In the genomic region with DNA sequence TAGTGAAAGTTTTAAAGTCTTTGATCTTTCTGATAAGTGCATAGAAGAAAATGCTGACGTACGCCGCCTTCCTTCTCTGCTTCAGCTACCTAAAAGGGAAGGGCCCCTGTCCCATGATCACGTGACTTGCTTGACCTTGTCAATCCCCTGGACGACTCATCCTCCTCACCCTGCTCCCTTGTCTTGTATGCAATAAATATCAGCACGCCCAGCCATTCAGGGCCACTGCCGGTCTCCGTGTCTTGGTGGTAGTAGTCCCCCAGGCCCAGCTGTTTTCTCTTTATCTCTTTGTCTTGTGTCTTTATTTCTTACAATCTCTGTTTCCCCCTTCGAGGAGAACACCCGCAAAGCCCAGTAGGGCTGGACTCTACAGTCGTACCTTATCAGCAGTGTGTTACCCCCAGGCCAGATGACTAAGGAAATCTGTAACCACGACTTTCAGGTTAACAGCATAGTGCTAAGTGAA, we compare ENCODE assay signal across 13 cellular contexts. TPM values are rescaled to one million over a fixed set of nuclear protein-coding genes. Genes with fewer than 3 reads are reported as not detected.
DNase-seq lines count a peak whose midpoint lies in the region; ATAC-seq and TF ChIP-seq lines count a peak whose summit lies in the region.
"Had no signal": no experiment of that assay in that cellular context is flagged by ENCODE, and none has a peak within 500 bp of the region (broad histone marks: within the 10 kb centered on the region; RNA-seq: fewer than 3 reads in every experiment).

No MANE protein-coding gene starts in this region.

- TF ChIP-seq POLR2A in esophagus squamous epithelium (IDR thresholded peaks at IDR 0.05), result no peak

- no peak for TF ChIP-seq CTCF in esophagus squamous epithelium (IDR thresholded peaks at IDR 0.05)

- ATAC-seq in stimulated activated effector memory CD8-positive, alpha-beta T cell treated with anti-CD3 and anti-CD28 coated beads, Interleukin-12 subunit alpha, Interleukin-12 subunit beta, amount 100 ng/mL, for 72 hours, result peak; percentile 90
- ATAC-seq in GM21786 (IDR thresholded peaks at IDR 0.05; ENCODE audit: unreplicated experiment), result no peak
- ATAC-seq: Right ventricle myocardium inferior, upper lobe of right lung had no signal

- H3K9me3 ChIP-seq in esophagus squamous epithelium (no peaks in the 10 kb centered on the region), SJCRH30 (replicated peaks) (no peaks in the 10 kb centered on the region)
- H3K9me3 ChIP-seq: upper lobe of right lung had no signal

- no peak overlapping the region for H3K4me3 ChIP-seq in esophagus squamous epithelium
- H3K4me3 ChIP-seq in SJCRH30, result no peak overlapping the region
- H3K4me3 ChIP-seq: upper lobe of right lung had no signal

- peaks cover 81% of the 10 kb centered on the region for H3K36me3 Mint-ChIP-seq in activated CD4-positive, alpha-beta T cell treated with anti-CD3 and anti-CD28 coated beads, Interleukin-2, amount 10 ng/mL, durations not matched to agents 24 days and 14 days (ENCODE audit: low read depth)
- H3K36me3 Mint-ChIP-seq in stimulated activated effector memory CD8-positive, alpha-beta T cell treated with anti-CD3 and anti-CD28 coated beads, Interleukin-12 subunit alpha, Interleukin-12 subunit beta, amount 100 ng/mL, for 72 hours, result peaks cover 100% of the 10 kb centered on the region

- peaks cover 8 to 72% (median 26%) of the 10 kb centered on the region in 3 donors for H3K36me3 ChIP-seq in esophagus squamous epithelium
- peaks cover 72% of the 10 kb centered on the region for H3K36me3 ChIP-seq in SJCRH30

- H3K4me1 Mint-ChIP-seq in activated CD4-positive, alpha-beta T cell treated with anti-CD3 and anti-CD28 coated beads, Interleukin-2, amount 10 ng/mL, durations not matched to agents 24 days and 14 days, result peaks cover 74% of the 10 kb centered on the region
- H3K4me1 Mint-ChIP-seq in stimulated activated effector memory CD8-positive, alpha-beta T cell treated with anti-CD3 and anti-CD28 coated beads, Interleukin-12 subunit alpha, Interleukin-12 subunit beta, amount 100 ng/mL, for 72 hours, result peaks cover 62% of the 10 kb centered on the region

- H3K27ac Mint-ChIP-seq in activated CD4-positive, alpha-beta T cell treated with anti-CD3 and anti-CD28 coated beads, Interleukin-2, amount 10 ng/mL, durations not matched to agents 24 days and 14 days, result peak overlapping the region; percentile 92
- H3K27ac Mint-ChIP-seq in stimulated activated effector memory CD8-positive, alpha-beta T cell treated with anti-CD3 and anti-CD28 coated beads, Interleukin-12 subunit alpha, Interleukin-12 subunit beta, amount 100 ng/mL, for 72 hours, result peak overlapping the region; percentile 65

- no peaks in the 10 kb centered on the region for H3K9me3 Mint-ChIP-seq in activated CD4-positive, alpha-beta T cell treated with anti-CD3 and anti-CD28 coated beads, Interleukin-2, amount 10 ng/mL, durations not matched to agents 24 days and 14 days
- H3K9me3 Mint-ChIP-seq in stimulated activated effector memory CD8-positive, alpha-beta T cell treated with anti-CD3 and anti-CD28 coated beads, Interleukin-12 subunit alpha, Interleukin-12 subunit beta, amount 100 ng/mL, for 72 hours, result no peaks in the 10 kb centered on the region

- WGBS in esophagus squamous epithelium, 2 donors, result 68 to 69% methylated on average over 12 of the region's 12 CpGs

- H3K4me1 ChIP-seq in esophagus squamous epithelium (peaks cover 7 to 48% (median 20%) of the 10 kb centered on the region in 3 donors), SJCRH30 (peaks cover 7% of the 10 kb centered on the region; the same call in 1 of the 2 replicates)

- peak overlapping the region; percentile 80 for H3K4me3 Mint-ChIP-seq in activated CD4-positive, alpha-beta T cell treated with anti-CD3 and anti-CD28 coated beads, Interleukin-2, amount 10 ng/mL, durations not matched to agents 24 days and 14 days
- H3K4me3 Mint-ChIP-seq in stimulated activated effector memory CD8-positive, alpha-beta T cell treated with anti-CD3 and anti-CD28 coated beads, Interleukin-12 subunit alpha, Interleukin-12 subunit beta, amount 100 ng/mL, for 72 hours, result peak overlapping the region; percentile 50

- peak; percentile 52 for DNase-seq in activated CD4-positive, alpha-beta T cell treated with anti-CD3 and anti-CD28 coated beads for 48 hours
- DNase-seq in activated CD4-positive, alpha-beta T cell treated with anti-CD3 and anti-CD28 coated beads for 1 hour, result no peak
- peak; percentile 67 for DNase-seq in activated CD4-positive, alpha-beta T cell treated with anti-CD3 and anti-CD28 coated beads, Interleukin-2, amount 10 ng/mL, durations not matched to agents 24 days and 14 days
- peak; percentile 23 for DNase-seq in central memory CD4-positive, alpha-beta T cell
- peak in 1 of 2 donors; percentile 49 for DNase-seq in stimulated activated effector memory CD8-positive, alpha-beta T cell treated with anti-CD3 and anti-CD28 coated beads, Interleukin-12 subunit alpha, Interleukin-12 subunit beta, amount 100 ng/mL, for 72 hours (ENCODE audit: low spot score in 2 of 2)
- DNase-seq in esophagus squamous epithelium (lab: John Stamatoyannopoulos, UW), result no peak
- DNase-seq in SJCRH30, result no peak
- DNase-seq: caudate nucleus, DMS53, NCI-H2081 treated with DMSO at 0.1 percent for 48 hours, upper lobe of right lung had no signal

- H3K27me3 ChIP-seq in esophagus squamous epithelium (no peaks in the 10 kb centered on the region), SJCRH30 (no peaks in the 10 kb centered on the region)
- H3K27me3 ChIP-seq: upper lobe of right lung had no signal

- no peak overlapping the region for H3K27ac ChIP-seq in esophagus squamous epithelium
- H3K27ac ChIP-seq in SJCRH30, result no peak overlapping the region
- H3K27ac ChIP-seq: upper lobe of right lung had no signal

- H3K27me3 Mint-ChIP-seq in activated CD4-positive, alpha-beta T cell treated with anti-CD3 and anti-CD28 coated beads, Interleukin-2, amount 10 ng/mL, durations not matched to agents 24 days and 14 days, result no peaks in the 10 kb centered on the region

- intact Hi-C loops in activated CD4-positive, alpha-beta T cell treated with anti-CD3 and anti-CD28 coated beads, Interleukin-2, amount 10 ng/mL, durations not matched to agents 24 days and 14 days (cut with micrococcal nuclease), result no loop called here
- intact Hi-C loops in esophagus squamous epithelium (cut with DNase I), result no loop called here

RNA-seq across cellular contexts. Expression of a gene that starts 6.3 kb away (rescaled TPM):
- 167 and 168 TPM in 2 replicates for total RNA-seq in activated CD4-positive, alpha-beta T cell treated with anti-CD3 and anti-CD28 coated beads, Interleukin-2, amount 10 ng/mL, durations not matched to agents 24 days and 14 days
- 10 to 100 TPM; 53.7 to 96.4 (median 59.9) TPM for total RNA-seq in esophagus squamous epithelium
- total RNA-seq in SJCRH30 (2014; rRNA removed; shearing (Covaris generic)), result 52.2 and 58.6 TPM in 2 replicates

Comparison
In these comparisons a context has a peak if more than half of its experiments do, and no peak if none do; other contexts are left out.
1. DNase-seq: peak in activated CD4-positive, alpha-beta T cell treated with anti-CD3 and anti-CD28 coated beads for 48 hours (single experiment), activated CD4-positive, alpha-beta T cell treated with anti-CD3 and anti-CD28 coated beads, Interleukin-2, amount 10 ng/mL, durations not matched to agents 24 days and 14 days (single experiment) and central memory CD4-positive, alpha-beta T cell (single experiment); none in activated CD4-positive, alpha-beta T cell treated with anti-CD3 and anti-CD28 coated beads for 1 hour (single experiment), esophagus squamous epithelium (single experiment) and SJCRH30 (0 of 2).